ENCODE assay signal across 1 cellular context in genomic region chr16:81181013-81181720, GRCh38.
A peak's percentile ranks its signal among the peaks of the same experiment; 100 is the strongest.
TF ChIP-seq lines count a peak whose summit lies in the region.

No MANE protein-coding gene starts in this region.

TF ChIP-seq in K562, 482 proteins besides CTCF, POLR2A, EP300 and RAD21 (continued from another document and continues in another):
- TF ChIP-seq, protein P1, sequence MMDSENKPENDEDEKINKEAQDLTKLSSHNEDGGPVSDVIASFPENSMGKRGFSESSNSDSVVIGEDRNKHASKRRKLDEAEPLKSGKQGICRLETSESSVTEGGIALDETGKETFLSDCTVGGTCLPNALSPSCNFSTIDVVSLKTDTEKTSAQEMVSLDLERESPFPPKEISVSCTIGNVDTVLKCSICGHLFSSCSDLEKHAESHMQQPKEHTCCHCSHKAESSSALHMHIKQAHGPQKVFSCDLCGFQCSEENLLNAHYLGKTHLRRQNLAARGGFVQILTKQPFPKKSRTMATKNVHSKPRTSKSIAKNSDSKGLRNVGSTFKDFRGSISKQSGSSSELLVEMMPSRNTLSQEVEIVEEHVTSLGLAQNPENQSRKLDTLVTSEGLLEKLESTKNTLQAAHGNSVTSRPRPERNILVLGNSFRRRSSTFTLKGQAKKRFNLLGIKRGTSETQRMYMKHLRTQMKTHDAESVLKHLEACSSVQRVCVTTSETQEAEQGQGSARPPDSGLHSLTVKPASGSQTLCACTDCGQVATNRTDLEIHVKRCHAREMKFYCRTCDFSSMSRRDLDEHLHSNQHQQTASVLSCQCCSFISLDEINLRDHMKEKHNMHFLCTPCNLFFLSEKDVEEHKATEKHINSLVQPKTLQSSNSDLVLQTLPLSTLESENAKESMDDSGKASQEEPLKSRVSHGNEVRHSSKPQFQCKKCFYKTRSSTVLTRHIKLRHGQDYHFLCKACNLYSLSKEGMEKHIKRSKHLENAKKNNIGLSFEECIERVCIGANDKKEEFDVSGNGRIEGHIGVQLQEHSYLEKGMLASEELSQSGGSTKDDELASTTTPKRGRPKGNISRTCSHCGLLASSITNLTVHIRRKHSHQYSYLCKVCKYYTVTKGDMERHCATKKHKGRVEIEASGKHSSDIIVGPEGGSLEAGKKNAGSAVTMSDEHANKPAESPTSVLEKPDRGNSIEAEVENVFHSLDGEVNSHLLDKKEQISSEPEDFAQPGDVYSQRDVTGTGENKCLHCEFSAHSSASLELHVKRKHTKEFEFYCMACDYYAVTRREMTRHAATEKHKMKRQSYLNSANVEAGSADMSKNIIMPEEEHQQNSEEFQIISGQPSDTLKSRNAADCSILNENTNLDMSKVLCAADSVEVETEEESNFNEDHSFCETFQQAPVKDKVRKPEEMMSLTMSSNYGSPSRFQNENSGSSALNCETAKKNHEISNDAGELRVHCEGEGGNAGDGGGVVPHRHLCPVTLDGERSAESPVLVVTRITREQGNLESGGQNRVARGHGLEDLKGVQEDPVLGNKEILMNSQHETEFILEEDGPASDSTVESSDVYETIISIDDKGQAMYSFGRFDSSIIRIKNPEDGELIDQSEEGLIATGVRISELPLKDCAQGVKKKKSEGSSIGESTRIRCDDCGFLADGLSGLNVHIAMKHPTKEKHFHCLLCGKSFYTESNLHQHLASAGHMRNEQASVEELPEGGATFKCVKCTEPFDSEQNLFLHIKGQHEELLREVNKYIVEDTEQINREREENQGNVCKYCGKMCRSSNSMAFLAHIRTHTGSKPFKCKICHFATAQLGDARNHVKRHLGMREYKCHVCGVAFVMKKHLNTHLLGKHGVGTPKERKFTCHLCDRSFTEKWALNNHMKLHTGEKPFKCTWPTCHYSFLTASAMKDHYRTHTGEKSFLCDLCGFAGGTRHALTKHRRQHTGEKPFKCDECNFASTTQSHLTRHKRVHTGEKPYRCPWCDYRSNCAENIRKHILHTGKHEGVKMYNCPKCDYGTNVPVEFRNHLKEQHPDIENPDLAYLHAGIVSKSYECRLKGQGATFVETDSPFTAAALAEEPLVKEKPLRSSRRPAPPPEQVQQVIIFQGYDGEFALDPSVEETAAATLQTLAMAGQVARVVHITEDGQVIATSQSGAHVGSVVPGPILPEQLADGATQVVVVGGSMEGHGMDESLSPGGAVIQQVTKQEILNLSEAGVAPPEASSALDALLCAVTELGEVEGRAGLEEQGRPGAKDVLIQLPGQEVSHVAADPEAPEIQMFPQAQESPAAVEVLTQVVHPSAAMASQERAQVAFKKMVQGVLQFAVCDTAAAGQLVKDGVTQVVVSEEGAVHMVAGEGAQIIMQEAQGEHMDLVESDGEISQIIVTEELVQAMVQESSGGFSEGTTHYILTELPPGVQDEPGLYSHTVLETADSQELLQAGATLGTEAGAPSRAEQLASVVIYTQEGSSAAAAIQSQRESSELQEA (IDR thresholded peaks at IDR 0.05; ENCODE audit: low read depth): no peak
- TF ChIP-seq, protein P2, sequence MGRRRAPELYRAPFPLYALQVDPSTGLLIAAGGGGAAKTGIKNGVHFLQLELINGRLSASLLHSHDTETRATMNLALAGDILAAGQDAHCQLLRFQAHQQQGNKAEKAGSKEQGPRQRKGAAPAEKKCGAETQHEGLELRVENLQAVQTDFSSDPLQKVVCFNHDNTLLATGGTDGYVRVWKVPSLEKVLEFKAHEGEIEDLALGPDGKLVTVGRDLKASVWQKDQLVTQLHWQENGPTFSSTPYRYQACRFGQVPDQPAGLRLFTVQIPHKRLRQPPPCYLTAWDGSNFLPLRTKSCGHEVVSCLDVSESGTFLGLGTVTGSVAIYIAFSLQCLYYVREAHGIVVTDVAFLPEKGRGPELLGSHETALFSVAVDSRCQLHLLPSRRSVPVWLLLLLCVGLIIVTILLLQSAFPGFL (CRISPR knock-in tag; IDR thresholded peaks at IDR 0.05): no peak
- TF ChIP-seq ATF4 (CRISPR knock-in tag; IDR thresholded peaks at IDR 0.05) (no peak), MED1 (CRISPR knock-in tag; IDR thresholded peaks at IDR 0.05; ENCODE audit: borderline replicate concordance) (no peak), CEBPZ (IDR thresholded peaks at IDR 0.05; ENCODE audit: borderline replicate concordance, low read depth, low read length) (no peak), NR2C2 (CRISPR knock-in tag; IDR thresholded peaks at IDR 0.05) (no peak), NR2C2 (tag; IDR thresholded peaks at IDR 0.05) (peak; percentile 62; the same call in 1 of the 2 replicates), JUND (IDR thresholded peaks at IDR 0.05; ENCODE audit: borderline replicate concordance, low read depth, low read length) (peak; percentile 91), JUND (tag; IDR thresholded peaks at IDR 0.05; ENCODE audit: borderline replicate concordance, low read depth, low read length) (peak; percentile 75; the same call in 2 of the 3 replicates), C11orf30 (IDR thresholded peaks at IDR 0.05; ENCODE audit: low read depth) (no peak), BMI1 (IDR thresholded peaks at IDR 0.05; ENCODE audit: low read length) (no peak), ZNF354B (CRISPR knock-in tag; IDR thresholded peaks at IDR 0.05) (no peak), ZBTB40 (IDR thresholded peaks at IDR 0.05) (no peak), ZBTB40 (CRISPR knock-in tag; IDR thresholded peaks at IDR 0.05) (no peak), SMARCC2 (IDR thresholded peaks at IDR 0.05; ENCODE audit: low read depth) (no peak), ELF2 (CRISPR knock-in tag; IDR thresholded peaks at IDR 0.05) (no peak), ZFP30 (CRISPR knock-in tag; IDR thresholded peaks at IDR 0.05; ENCODE audit: borderline replicate concordance) (no peak), CBX1 (IDR thresholded peaks at IDR 0.05; ENCODE audit: low read depth) (no peak), CREM (IDR thresholded peaks at IDR 0.05; ENCODE audit: low read depth) (no peak), ATF3 (IDR thresholded peaks at IDR 0.05) (peak; percentile 90), ATF3 (CRISPR knock-in tag; conservative IDR thresholded peaks at IDR 0.05) (peak; percentile 49; the same call in 1 of the 2 replicates), ARID1B (IDR thresholded peaks at IDR 0.05) (peak; percentile 61), ATF1 (CRISPR knock-in tag; IDR thresholded peaks at IDR 0.05) (no peak), ATF1 (tag; IDR thresholded peaks at IDR 0.05) (peak; percentile 50), HMBOX1 (IDR thresholded peaks at IDR 0.05) (no peak)
- TF ChIP-seq, protein P3, sequence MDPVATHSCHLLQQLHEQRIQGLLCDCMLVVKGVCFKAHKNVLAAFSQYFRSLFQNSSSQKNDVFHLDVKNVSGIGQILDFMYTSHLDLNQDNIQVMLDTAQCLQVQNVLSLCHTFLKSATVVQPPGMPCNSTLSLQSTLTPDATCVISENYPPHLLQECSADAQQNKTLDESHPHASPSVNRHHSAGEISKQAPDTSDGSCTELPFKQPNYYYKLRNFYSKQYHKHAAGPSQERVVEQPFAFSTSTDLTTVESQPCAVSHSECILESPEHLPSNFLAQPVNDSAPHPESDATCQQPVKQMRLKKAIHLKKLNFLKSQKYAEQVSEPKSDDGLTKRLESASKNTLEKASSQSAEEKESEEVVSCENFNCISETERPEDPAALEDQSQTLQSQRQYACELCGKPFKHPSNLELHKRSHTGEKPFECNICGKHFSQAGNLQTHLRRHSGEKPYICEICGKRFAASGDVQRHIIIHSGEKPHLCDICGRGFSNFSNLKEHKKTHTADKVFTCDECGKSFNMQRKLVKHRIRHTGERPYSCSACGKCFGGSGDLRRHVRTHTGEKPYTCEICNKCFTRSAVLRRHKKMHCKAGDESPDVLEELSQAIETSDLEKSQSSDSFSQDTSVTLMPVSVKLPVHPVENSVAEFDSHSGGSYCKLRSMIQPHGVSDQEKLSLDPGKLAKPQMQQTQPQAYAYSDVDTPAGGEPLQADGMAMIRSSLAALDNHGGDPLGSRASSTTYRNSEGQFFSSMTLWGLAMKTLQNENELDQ (CRISPR knock-in tag; IDR thresholded peaks at IDR 0.05; ENCODE audit: borderline replicate concordance): no peak
